In genomic region chr4:66157594-66157993, GRCh38 we compare ENCODE assay signal across 11 cellular contexts.
"Had no signal": no experiment of that assay in that cellular context is flagged by ENCODE, and none has a peak within 500 bp of the region (broad histone marks: within the 10 kb centered on the region; RNA-seq: fewer than 3 reads in every experiment).

No MANE protein-coding gene starts in this region.

- ATAC-seq: GM23338, HCT116 had no signal

- FAIRE-seq: H1, H54 had no signal

- DNase-seq: GM23248, GOT3, H7, H9, HCEC 1CT, HFFc6 had no signal

- H3K27ac ChIP-seq: GM23248 had no signal

- H3K9ac ChIP-seq: GM23248 had no signal

- H3K4me1 ChIP-seq: HAP-1 had no signal

- H2AFZ ChIP-seq: GM23248, GM23338 had no signal

- H3K4me3 ChIP-seq: GM23248, GM23338, HAP-1 had no signal

- H3K4me2 ChIP-seq: GM23338 had no signal

- H3K9me3 ChIP-seq: HAP-1 had no signal

- H3K36me3 ChIP-seq: HAP-1 had no signal
